In the genomic region with DNA sequence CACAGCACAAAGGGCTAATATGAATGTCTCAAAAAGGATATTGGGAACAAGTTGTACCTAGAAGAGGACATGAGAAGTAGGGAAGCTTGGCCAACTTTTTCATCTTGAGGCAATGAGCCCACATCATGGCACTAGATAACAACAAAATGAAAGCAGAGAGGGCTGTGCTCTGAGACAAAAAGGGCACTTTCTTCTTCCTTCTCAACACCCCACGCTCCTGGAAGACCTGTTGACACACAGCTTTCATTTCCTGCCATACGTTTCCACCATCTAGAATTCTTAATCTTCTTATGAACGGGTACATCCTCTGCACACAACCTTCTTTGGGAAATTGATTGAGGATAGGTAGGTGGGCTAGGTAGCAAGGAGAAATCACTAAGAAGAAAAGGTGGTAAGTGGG, we compare ENCODE assay signal across 17 cellular contexts.
DNase-seq lines count a peak whose midpoint lies in the region; ATAC-seq and TF ChIP-seq lines count a peak whose summit lies in the region.
"Had no signal": no experiment of that assay in that cellular context is flagged by ENCODE, and none has a peak within 500 bp of the region (broad histone marks: within the 10 kb centered on the region; RNA-seq: fewer than 3 reads in every experiment).

No MANE protein-coding gene starts in this region.

- POLR2A ChIA-PET in HEK293 (lab: Yijun Ruan, JAX) = no interaction called here

- WGBS in ovary, 3 donors = 75 to 79% (median 76%) methylated on average over 3 of the region's 3 CpGs

- H3K36me3 Mint-ChIP-seq in activated naive CD8-positive, alpha-beta T cell treated with anti-CD3 and anti-CD28 coated beads for 36 hours = no peaks in the 10 kb centered on the region
- no peaks in the 10 kb centered on the region for H3K36me3 Mint-ChIP-seq in stimulated activated effector memory CD8-positive, alpha-beta T cell treated with anti-CD3 and anti-CD28 coated beads, Interleukin-12 subunit alpha, Interleukin-12 subunit beta, amount 100 ng/mL, for 72 hours

- TF ChIP-seq POLR2A in ovary (IDR thresholded peaks at IDR 0.05) = no peak

- TF ChIP-seq CTCF in HEK293 (tag by site-specific recombination; IDR thresholded peaks at IDR 0.05) (no peak), Loucy (conservative IDR thresholded peaks at IDR 0.05; ENCODE audit: low read length) (no peak), ovary (IDR thresholded peaks at IDR 0.05) (no peak)

- peaks cover 5% of the 10 kb centered on the region for H3K4me1 Mint-ChIP-seq in activated naive CD8-positive, alpha-beta T cell treated with anti-CD3 and anti-CD28 coated beads for 36 hours
- peaks cover 5% of the 10 kb centered on the region for H3K4me1 Mint-ChIP-seq in stimulated activated effector memory CD8-positive, alpha-beta T cell treated with anti-CD3 and anti-CD28 coated beads, Interleukin-12 subunit alpha, Interleukin-12 subunit beta, amount 100 ng/mL, for 72 hours

- H3K36me3 ChIP-seq in HEK293 (ENCODE audit: control insufficient read depth in 2 of 2, insufficient read depth in 1 of 2, low read length in 2 of 2) (no peaks in the 10 kb centered on the region), Loucy (ENCODE audit: insufficient read depth, low read length) (no peaks in the 10 kb centered on the region), ovary (no peaks in the 10 kb centered on the region)
- H3K36me3 ChIP-seq: BE2C, HAP-1 had no signal

- H3K27me3 Mint-ChIP-seq in activated naive CD8-positive, alpha-beta T cell treated with anti-CD3 and anti-CD28 coated beads for 36 hours = no peaks in the 10 kb centered on the region
- H3K27me3 Mint-ChIP-seq: CD4-positive, alpha-beta T cell had no signal

- H3K9me2 ChIP-seq in Loucy (replicated peaks; ENCODE audit: low read depth, low read length) = no peaks in the 10 kb centered on the region

- intact Hi-C loops in ovary (cut with DNase I) = no loop called here

- peak; percentile 19 for ATAC-seq in stimulated activated effector memory CD8-positive, alpha-beta T cell treated with anti-CD3 and anti-CD28 coated beads, Interleukin-12 subunit alpha, Interleukin-12 subunit beta, amount 100 ng/mL, for 72 hours

- H3K4me3 Mint-ChIP-seq in activated naive CD8-positive, alpha-beta T cell treated with anti-CD3 and anti-CD28 coated beads for 36 hours = no peak overlapping the region
- H3K4me3 Mint-ChIP-seq in stimulated activated effector memory CD8-positive, alpha-beta T cell treated with anti-CD3 and anti-CD28 coated beads, Interleukin-12 subunit alpha, Interleukin-12 subunit beta, amount 100 ng/mL, for 72 hours = no peak overlapping the region
- H3K4me3 Mint-ChIP-seq: CD4-positive, alpha-beta T cell had no signal

- CTCF ChIA-PET in HEK293 (lab: Yijun Ruan, JAX) = interaction anchor here (0.6 to 1.1 kb wide), 3 partner anchors 17 to 112 kb away, joined by 3 to 4 read pairs (median 3); no protein-coding TSS in a partner anchor

- H3K79me2 ChIP-seq in Loucy (ENCODE audit: insufficient read depth, low read length) = no peaks in the 10 kb centered on the region

- peak overlapping the region; percentile 50 for H2AFZ ChIP-seq in Loucy (ENCODE audit: low read length)
- H2AFZ ChIP-seq: GM23248 had no signal

- no peak for TF ChIP-seq EP300 in ovary (IDR thresholded peaks at IDR 0.05)

- no peaks in the 10 kb centered on the region for H3F3A ChIP-seq in Loucy (ENCODE audit: low read depth)

- no peak overlapping the region for H3K9ac ChIP-seq in Loucy (ENCODE audit: low read depth, low read length, poor library complexity, severe bottlenecking)
- H3K9ac ChIP-seq: GM23248 had no signal

- no peaks in the 10 kb centered on the region for H4K20me1 ChIP-seq in Loucy (ENCODE audit: insufficient read depth, low read length, poor library complexity, severe bottlenecking)

- H3K4me2 ChIP-seq in Loucy (ENCODE audit: low read depth, low read length, poor library complexity, severe bottlenecking) = no peak overlapping the region

- no peak overlapping the region for H3K27ac ChIP-seq in HEK293 (ENCODE audit: extremely low read depth, low read depth, low read length)
- H3K27ac ChIP-seq in ovary = no peak overlapping the region
- H3K27ac ChIP-seq: C4-2B, GM23248 had no signal

- H3K4me1 ChIP-seq in HEK293 (ENCODE audit: control insufficient read depth, insufficient read depth, low read length) (no peaks in the 10 kb centered on the region), Loucy (ENCODE audit: insufficient read depth, low read length, poor library complexity, severe bottlenecking) (no peaks in the 10 kb centered on the region), ovary (ENCODE audit: insufficient read depth) (no peaks in the 10 kb centered on the region)
- H3K4me1 ChIP-seq: BE2C, Caco-2, HAP-1 had no signal

- H3K9me3 ChIP-seq in HEK293 (ENCODE audit: control insufficient read depth, insufficient read depth, low read depth, low read length) (no peaks in the 10 kb centered on the region), Loucy (ENCODE audit: insufficient read depth, low read depth, low read length) (no peaks in the 10 kb centered on the region), ovary (no peaks in the 10 kb centered on the region)
- H3K9me3 ChIP-seq: BE2C, Caco-2, HAP-1 had no signal

- H3K9me3 Mint-ChIP-seq in activated naive CD8-positive, alpha-beta T cell treated with anti-CD3 and anti-CD28 coated beads for 36 hours = no peaks in the 10 kb centered on the region
- H3K9me3 Mint-ChIP-seq in stimulated activated effector memory CD8-positive, alpha-beta T cell treated with anti-CD3 and anti-CD28 coated beads, Interleukin-12 subunit alpha, Interleukin-12 subunit beta, amount 100 ng/mL, for 72 hours = no peaks in the 10 kb centered on the region
- H3K9me3 Mint-ChIP-seq: CD4-positive, alpha-beta T cell had no signal

- H3K4me3 ChIP-seq in HEK293 (ENCODE audit: low read depth, low read length) (no peak overlapping the region), Loucy (ENCODE audit: low read length, poor library complexity, severe bottlenecking) (no peak overlapping the region), ovary (no peak overlapping the region)
- H3K4me3 ChIP-seq: GM23248, HAP-1 had no signal

- H3K27me3 ChIP-seq in Loucy (ENCODE audit: insufficient read depth, low read length, poor library complexity, severe bottlenecking) (no peaks in the 10 kb centered on the region), ovary (no peaks in the 10 kb centered on the region)
- H3K27me3 ChIP-seq: BE2C had no signal

- peak overlapping the region; percentile 34 for H3K27ac Mint-ChIP-seq in activated naive CD8-positive, alpha-beta T cell treated with anti-CD3 and anti-CD28 coated beads for 36 hours
- no peak overlapping the region for H3K27ac Mint-ChIP-seq in stimulated activated effector memory CD8-positive, alpha-beta T cell treated with anti-CD3 and anti-CD28 coated beads, Interleukin-12 subunit alpha, Interleukin-12 subunit beta, amount 100 ng/mL, for 72 hours
- H3K27ac Mint-ChIP-seq: CD4-positive, alpha-beta T cell had no signal

- DNase-seq in activated naive CD8-positive, alpha-beta T cell treated with anti-CD3 and anti-CD28 coated beads for 36 hours = no peak
- DNase-seq in stimulated activated effector memory CD8-positive, alpha-beta T cell treated with anti-CD3 and anti-CD28 coated beads, Interleukin-12 subunit alpha, Interleukin-12 subunit beta, amount 100 ng/mL, for 72 hours (ENCODE audit: low spot score in 2 of 2) = no peak
- no peak for DNase-seq in DMS153 treated with DMSO at 0.1 percent for 48 hours (lab: John Stamatoyannopoulos, UW; ENCODE audit: unreplicated experiment)
- no peak for DNase-seq in C1 segment of cervical spinal cord (lab: John Stamatoyannopoulos, UW)
- DNase-seq in ovary = no peak
- DNase-seq: ACHN; BE2C; Caco-2; CD4-positive, alpha-beta T cell; DMS79; GDM1; GM23248; IMR-90 had no signal

TF ChIP-seq in HEK293, 187 proteins besides CTCF, POLR2A, EP300 and RAD21:
- TF ChIP-seq ZNF2 (tag by site-specific recombination; IDR thresholded peaks at IDR 0.05) (no peak), SCRT2 (tag by site-specific recombination; IDR thresholded peaks at IDR 0.05) (0 out of 2 replicates have a peak, but pooled peaks have one; percentile 28)
